Comparison of ENCODE assay signal across 1 cellular context in the genomic region with DNA sequence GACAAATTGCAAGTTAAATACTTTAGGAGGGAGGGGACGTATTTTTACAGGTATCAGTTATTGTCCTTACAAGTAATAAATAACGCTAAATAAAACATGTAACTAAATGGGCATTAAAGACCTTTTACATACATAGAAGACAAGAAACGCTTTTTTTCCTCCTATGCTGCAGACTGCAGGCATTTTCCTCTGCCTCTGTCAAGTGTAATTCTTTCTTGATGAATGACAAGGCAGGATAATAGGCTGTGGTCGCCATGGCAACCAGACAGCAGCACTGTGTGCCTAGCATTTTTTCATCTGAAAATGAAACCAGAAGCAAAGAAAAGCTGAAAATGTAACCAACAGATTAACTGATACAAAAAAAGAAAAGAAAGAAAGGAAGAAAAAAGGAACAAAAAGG.
TF ChIP-seq lines count a peak whose summit lies in the region.

No MANE protein-coding gene starts in this region.

TF ChIP-seq in SK-N-SH, 30 proteins besides CTCF, POLR2A, EP300 and RAD21 (continued from another document):
- TF ChIP-seq, protein P1, sequence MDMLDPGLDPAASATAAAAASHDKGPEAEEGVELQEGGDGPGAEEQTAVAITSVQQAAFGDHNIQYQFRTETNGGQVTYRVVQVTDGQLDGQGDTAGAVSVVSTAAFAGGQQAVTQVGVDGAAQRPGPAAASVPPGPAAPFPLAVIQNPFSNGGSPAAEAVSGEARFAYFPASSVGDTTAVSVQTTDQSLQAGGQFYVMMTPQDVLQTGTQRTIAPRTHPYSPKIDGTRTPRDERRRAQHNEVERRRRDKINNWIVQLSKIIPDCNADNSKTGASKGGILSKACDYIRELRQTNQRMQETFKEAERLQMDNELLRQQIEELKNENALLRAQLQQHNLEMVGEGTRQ (IDR thresholded peaks at IDR 0.05; ENCODE audit: borderline replicate concordance, low read depth, low read length) = no peak
- TF ChIP-seq CHD2 (IDR thresholded peaks at IDR 0.05; ENCODE audit: low read length, partially characterized antibody) (peak; percentile 43), TCF12 (IDR thresholded peaks at IDR 0.05) (peak; percentile 31; the same call in 1 of the 2 replicates), JUND (IDR thresholded peaks at IDR 0.05) (0 out of 2 replicates have a peak, but pooled peaks have one; percentile 15), TAF1 (IDR thresholded peaks at IDR 0.05; ENCODE audit: borderline replicate concordance, low read depth, low read length) (no peak), RXRA (IDR thresholded peaks at IDR 0.05; ENCODE audit: borderline replicate concordance, low read depth) (no peak), RFX5 (IDR thresholded peaks at IDR 0.05; ENCODE audit: low read length) (peak; percentile 20; the same call in 1 of the 2 replicates), ELF1 (IDR thresholded peaks at IDR 0.05) (no peak), TEAD4 (IDR thresholded peaks at IDR 0.05; ENCODE audit: borderline replicate concordance, insufficient read depth) (0 out of 2 replicates have a peak, but pooled peaks have one; percentile 4), FOXM1 (IDR thresholded peaks at IDR 0.05; ENCODE audit: low read depth) (no peak), RCOR1 (IDR thresholded peaks at IDR 0.05; ENCODE audit: low read length) (peak; percentile 67; the same call in 1 of the 2 replicates), SIN3A (IDR thresholded peaks at IDR 0.05; ENCODE audit: borderline replicate concordance, low read depth, low read length) (no peak), EZH2phosphoT487 (IDR thresholded peaks at IDR 0.05; ENCODE audit: borderline replicate concordance, low read depth) (no peak), FOSL2 (IDR thresholded peaks at IDR 0.05; ENCODE audit: borderline replicate concordance, low read depth) (no peak), SMC3 (IDR thresholded peaks at IDR 0.05; ENCODE audit: low read depth, low read length) (no peak), GATA2 (CRISPR knock-in tag; IDR thresholded peaks at IDR 0.05) (peak; percentile 8; the same call in 1 of the 2 replicates), NFIC (IDR thresholded peaks at IDR 0.05; ENCODE audit: borderline replicate concordance) (no peak)
- TF ChIP-seq, protein P2, sequence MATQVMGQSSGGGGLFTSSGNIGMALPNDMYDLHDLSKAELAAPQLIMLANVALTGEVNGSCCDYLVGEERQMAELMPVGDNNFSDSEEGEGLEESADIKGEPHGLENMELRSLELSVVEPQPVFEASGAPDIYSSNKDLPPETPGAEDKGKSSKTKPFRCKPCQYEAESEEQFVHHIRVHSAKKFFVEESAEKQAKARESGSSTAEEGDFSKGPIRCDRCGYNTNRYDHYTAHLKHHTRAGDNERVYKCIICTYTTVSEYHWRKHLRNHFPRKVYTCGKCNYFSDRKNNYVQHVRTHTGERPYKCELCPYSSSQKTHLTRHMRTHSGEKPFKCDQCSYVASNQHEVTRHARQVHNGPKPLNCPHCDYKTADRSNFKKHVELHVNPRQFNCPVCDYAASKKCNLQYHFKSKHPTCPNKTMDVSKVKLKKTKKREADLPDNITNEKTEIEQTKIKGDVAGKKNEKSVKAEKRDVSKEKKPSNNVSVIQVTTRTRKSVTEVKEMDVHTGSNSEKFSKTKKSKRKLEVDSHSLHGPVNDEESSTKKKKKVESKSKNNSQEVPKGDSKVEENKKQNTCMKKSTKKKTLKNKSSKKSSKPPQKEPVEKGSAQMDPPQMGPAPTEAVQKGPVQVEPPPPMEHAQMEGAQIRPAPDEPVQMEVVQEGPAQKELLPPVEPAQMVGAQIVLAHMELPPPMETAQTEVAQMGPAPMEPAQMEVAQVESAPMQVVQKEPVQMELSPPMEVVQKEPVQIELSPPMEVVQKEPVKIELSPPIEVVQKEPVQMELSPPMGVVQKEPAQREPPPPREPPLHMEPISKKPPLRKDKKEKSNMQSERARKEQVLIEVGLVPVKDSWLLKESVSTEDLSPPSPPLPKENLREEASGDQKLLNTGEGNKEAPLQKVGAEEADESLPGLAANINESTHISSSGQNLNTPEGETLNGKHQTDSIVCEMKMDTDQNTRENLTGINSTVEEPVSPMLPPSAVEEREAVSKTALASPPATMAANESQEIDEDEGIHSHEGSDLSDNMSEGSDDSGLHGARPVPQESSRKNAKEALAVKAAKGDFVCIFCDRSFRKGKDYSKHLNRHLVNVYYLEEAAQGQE (IDR thresholded peaks at IDR 0.05; ENCODE audit: low read depth, low read length) = no peak
- TF ChIP-seq, protein P3, sequence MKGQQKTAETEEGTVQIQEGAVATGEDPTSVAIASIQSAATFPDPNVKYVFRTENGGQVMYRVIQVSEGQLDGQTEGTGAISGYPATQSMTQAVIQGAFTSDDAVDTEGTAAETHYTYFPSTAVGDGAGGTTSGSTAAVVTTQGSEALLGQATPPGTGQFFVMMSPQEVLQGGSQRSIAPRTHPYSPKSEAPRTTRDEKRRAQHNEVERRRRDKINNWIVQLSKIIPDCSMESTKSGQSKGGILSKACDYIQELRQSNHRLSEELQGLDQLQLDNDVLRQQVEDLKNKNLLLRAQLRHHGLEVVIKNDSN (IDR thresholded peaks at IDR 0.05; ENCODE audit: borderline replicate concordance, low read depth) = no peak
- TF ChIP-seq, protein P4, sequence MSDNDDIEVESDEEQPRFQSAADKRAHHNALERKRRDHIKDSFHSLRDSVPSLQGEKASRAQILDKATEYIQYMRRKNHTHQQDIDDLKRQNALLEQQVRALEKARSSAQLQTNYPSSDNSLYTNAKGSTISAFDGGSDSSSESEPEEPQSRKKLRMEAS (IDR thresholded peaks at IDR 0.05; ENCODE audit: low read depth) = no peak
- TF ChIP-seq, protein P5, sequence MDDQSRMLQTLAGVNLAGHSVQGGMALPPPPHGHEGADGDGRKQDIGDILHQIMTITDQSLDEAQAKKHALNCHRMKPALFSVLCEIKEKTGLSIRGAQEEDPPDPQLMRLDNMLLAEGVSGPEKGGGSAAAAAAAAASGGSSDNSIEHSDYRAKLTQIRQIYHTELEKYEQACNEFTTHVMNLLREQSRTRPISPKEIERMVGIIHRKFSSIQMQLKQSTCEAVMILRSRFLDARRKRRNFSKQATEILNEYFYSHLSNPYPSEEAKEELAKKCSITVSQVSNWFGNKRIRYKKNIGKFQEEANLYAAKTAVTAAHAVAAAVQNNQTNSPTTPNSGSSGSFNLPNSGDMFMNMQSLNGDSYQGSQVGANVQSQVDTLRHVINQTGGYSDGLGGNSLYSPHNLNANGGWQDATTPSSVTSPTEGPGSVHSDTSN (IDR thresholded peaks at IDR 0.05) = peak; percentile 96
